ENCODE assay signal across 10 cellular contexts in the genomic region with DNA sequence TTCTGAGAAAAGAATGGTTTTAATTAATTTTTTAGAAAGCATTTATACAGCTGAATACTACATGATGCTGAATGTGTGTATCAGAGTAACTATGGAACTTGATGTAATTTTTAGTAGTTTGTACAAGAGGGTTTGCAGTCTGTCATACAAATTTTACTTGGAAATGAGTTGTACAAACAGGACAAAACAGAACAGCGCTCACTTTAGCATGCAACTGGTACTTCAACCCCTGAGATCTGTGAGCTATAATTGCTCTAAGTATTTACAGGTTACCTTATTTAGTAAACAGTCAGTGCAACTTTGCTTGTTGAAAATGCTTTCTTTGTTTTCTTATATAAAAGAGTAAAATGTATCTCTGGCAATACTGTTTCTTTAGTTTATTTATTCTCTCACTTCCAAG. TPM values are rescaled to one million over a fixed set of nuclear protein-coding genes. Genes with fewer than 3 reads are reported as not detected.
DNase-seq lines count a peak whose midpoint lies in the region; ATAC-seq and TF ChIP-seq lines count a peak whose summit lies in the region.
"Had no signal": no experiment of that assay in that cellular context is flagged by ENCODE, and none has a peak within 500 bp of the region (broad histone marks: within the 10 kb centered on the region; RNA-seq: fewer than 3 reads in every experiment).

No MANE protein-coding gene starts in this region.

- no peaks in the 10 kb centered on the region for H3K36me3 ChIP-seq in left ventricle myocardium inferior
- no peaks in the 10 kb centered on the region for H3K36me3 ChIP-seq in suprapubic skin

- peak overlapping the region; percentile 58 for H3K27ac ChIP-seq in VCaP
- peak overlapping the region; percentile 84 for H3K27ac ChIP-seq in left ventricle myocardium inferior (replicated peaks)
- H3K27ac ChIP-seq in suprapubic skin: peak overlapping the region; percentile 74
- H3K27ac ChIP-seq: 22Rv1 had no signal

- H3K4me3 ChIP-seq in left ventricle myocardium inferior (peak overlapping the region; percentile 67), suprapubic skin (peak overlapping the region; percentile 33)

- DNase-seq in DMS53 (lab: John Stamatoyannopoulos, UW) (peak; percentile 35), DMS53 treated with DMSO at 0.1 percent for 48 hours (lab: John Stamatoyannopoulos, UW; ENCODE audit: unreplicated experiment) (no peak), left ventricle myocardium inferior (no peak), suprapubic skin (ENCODE audit: low spot score in 2 of 2) (no peak)
- DNase-seq in stimulated activated CD8-positive, alpha-beta memory T cell treated with anti-CD3 and anti-CD28 coated beads, Interleukin-4, amount 100 ng/mL, for 48 hours: no peak
- DNase-seq: SW 1271 had no signal

- no peak for TF ChIP-seq POLR2A in suprapubic skin (IDR thresholded peaks at IDR 0.05)

- no peaks in the 10 kb centered on the region for H3K9me3 ChIP-seq in left ventricle myocardium inferior (replicated peaks)
- no peaks in the 10 kb centered on the region for H3K9me3 ChIP-seq in suprapubic skin

- H3K27me3 ChIP-seq in left ventricle myocardium inferior (ENCODE audit: low read depth) (no peaks in the 10 kb centered on the region), suprapubic skin (no peaks in the 10 kb centered on the region)

- TF ChIP-seq CTCF in VCaP (conservative IDR thresholded peaks at IDR 0.05) (peak; percentile 42), left ventricle myocardium inferior (IDR thresholded peaks at IDR 0.05; ENCODE audit: borderline replicate concordance) (peak; percentile 53), suprapubic skin (IDR thresholded peaks at IDR 0.05) (no peak)

- WGBS in suprapubic skin: 31% methylated on average over 1 of the region's 1 CpG

- no peak for ATAC-seq in HG03521 (IDR thresholded peaks at IDR 0.05; ENCODE audit: unreplicated experiment)
- no peak for ATAC-seq in HG03432 (IDR thresholded peaks at IDR 0.05; ENCODE audit: unreplicated experiment)

- intact Hi-C loops in left ventricle myocardium inferior (cut with micrococcal nuclease): loop anchor here (5.0 kb wide), 1 partner anchor 104 kb away; no protein-coding TSS in a partner anchor

- H3K4me1 ChIP-seq in left ventricle myocardium inferior (peaks cover 20% of the 10 kb centered on the region), suprapubic skin (peaks cover 18% of the 10 kb centered on the region)

- TF ChIP-seq EP300 in suprapubic skin (IDR thresholded peaks at IDR 0.05): no peak

RNA-seq across cellular contexts. Expression of gene TNFRSF19, which starts 0.7 kb away (rescaled TPM):
- 25.9 TPM for total RNA-seq in left ventricle myocardium inferior
- 100 to 1,000 TPM in 1 of 4 donors, 10 to 100 TPM in 3; 74.6 to 100 (median 78.5) TPM for total RNA-seq in suprapubic skin

Comparison
In these comparisons a context has a peak if more than half of its experiments do, and no peak if none do; other contexts are left out.
1. CTCF ChIP-seq: peak in VCaP (single experiment) and left ventricle myocardium inferior (single experiment); none in suprapubic skin (0 of 2).
2. Peak in every context shown above with its lines, with median percentiles within 50 percentile points of each other: H3K27ac ChIP-seq.